17 cellular contexts compared by ENCODE assay signal in genomic region chr6:160804639-160805038, GRCh38.
DNase-seq lines count a peak whose midpoint lies in the region; ATAC-seq, FAIRE-seq and TF ChIP-seq lines count a peak whose summit lies in the region.
"Had no signal": no experiment of that assay in that cellular context is flagged by ENCODE, and none has a peak within 500 bp of the region (broad histone marks: within the 10 kb centered on the region; RNA-seq: fewer than 3 reads in every experiment).

No MANE protein-coding gene starts in this region.

- RAD21 ChIA-PET in GM12878 (lab: Charles Lee; ENCODE audit: unreplicated experiment) = no interaction called here

- POLR2A ChIA-PET in HEK293 (lab: Yijun Ruan, JAX) (no interaction called here), HEK293T (lab: Yijun Ruan, JAX) (no interaction called here), GM12878 (lab: Charles Lee) (no interaction called here)

- no TSS peak for BruUV-seq in GM12878 (replicated peaks; lab: Mats Ljungman, UMichigan)

- TF ChIP-seq CTCF in HEK293 (tag by site-specific recombination; IDR thresholded peaks at IDR 0.05) (no peak), GM12878 (IDR thresholded peaks at IDR 0.05 in 2 of 3, conservative IDR thresholded peaks at IDR 0.05 in 1 of 3; ENCODE audit: control insufficient read depth in 2 of 3, extremely low read depth in 1 of 3, insufficient read depth in 1 of 3, low read depth in 3 of 3, low read length in 3 of 3) (no peak)

- H3K27ac ChIP-seq in HEK293 (ENCODE audit: extremely low read depth, low read depth, low read length) (no peak overlapping the region), GM12878 (ENCODE audit: control insufficient read depth, insufficient read depth) (no peak overlapping the region)

- no peaks in the 10 kb centered on the region for H3K79me2 ChIP-seq in GM12878 (ENCODE audit: control insufficient read depth, insufficient read depth, low read length)

- H3K4me2 ChIP-seq in GM12878 (ENCODE audit: control insufficient read depth, insufficient read depth) = no peak overlapping the region

- no peaks in the 10 kb centered on the region for H4K20me1 ChIP-seq in GM12878 (ENCODE audit: control insufficient read depth, insufficient read depth)

- TF ChIP-seq EP300 in GM12878 (IDR thresholded peaks at IDR 0.05; ENCODE audit: borderline replicate concordance in 1 of 2, control insufficient read depth in 1 of 2, low read depth in 2 of 2, low read length in 2 of 2) = no peak

- no peaks in the 10 kb centered on the region for H3K9me3 ChIP-seq in HEK293 (ENCODE audit: control insufficient read depth, insufficient read depth, low read depth, low read length)
- no peaks in the 10 kb centered on the region; the same call in 2 of the 3 replicates for H3K9me3 ChIP-seq in GM12878 (replicated peaks; ENCODE audit: control insufficient read depth, insufficient read depth, low read length)
- H3K9me3 ChIP-seq: HAP-1 had no signal

- H2AFZ ChIP-seq in GM12878 (ENCODE audit: control insufficient read depth, low read depth, low read length) = no peak overlapping the region

- TF ChIP-seq POLR2A in GM12878 (IDR thresholded peaks at IDR 0.05; ENCODE audit: low read depth, low read length) = no peak

- CTCF ChIA-PET in HEK293 (lab: Yijun Ruan, JAX) (no interaction called here), HEK293T (lab: Yijun Ruan, JAX) (no interaction called here), GM12878 (lab: Yijun Ruan, JAX) (no interaction called here)

- FAIRE-seq in GM12878 (lab: Jason Lieb, UNC) = no peak
- FAIRE-seq: GM12891, GM18507, H54 had no signal

- intact Hi-C loops in GM12878 (cut with micrococcal nuclease; ENCODE audit: unreplicated experiment) = no loop called here

- no peak for TF ChIP-seq RAD21 in GM12878 (IDR thresholded peaks at IDR 0.05; ENCODE audit: insufficient read depth, low read depth, low read length)

- H3K4me3 ChIP-seq in HEK293 (ENCODE audit: low read depth, low read length) = no peak overlapping the region
- no peak overlapping the region for H3K4me3 ChIP-seq in GM12878
- H3K4me3 ChIP-seq: HAP-1 had no signal

- H3K9ac ChIP-seq in GM12878 (ENCODE audit: control insufficient read depth, insufficient read depth, low read length) = no peak overlapping the region

- SMC1A ChIA-PET in GM12878 (lab: Charles Lee; ENCODE audit: uncharacterized antibody, unreplicated experiment) = no interaction called here

- H3K27me3 ChIP-seq in GM12878 (replicated peaks in 1 of 2; ENCODE audit: control insufficient read depth in 2 of 2, insufficient read depth in 2 of 2, low read length in 1 of 2) = no peaks in the 10 kb centered on the region

- DNase-seq in HEK293T (ENCODE audit: extremely low spot score) = no peak
- DNase-seq in GM12878 (ENCODE audit: low read depth, low spot score) = no peak
- DNase-seq in activated T-cell treated with anti-CD3 and anti-CD28 coated beads, Interleukin-2, amount 50 U/mL, for 1 hour = no peak
- DNase-seq in activated CD4-positive, alpha-beta T cell treated with anti-CD3 and anti-CD28 coated beads for 48 hours = no peak
- DNase-seq: C1 segment of cervical spinal cord; CD4-positive, alpha-beta memory T cell; COR-L47; DMS153; EL; GDM1; GOT3 had no signal

- H3K4me1 ChIP-seq in HEK293 (ENCODE audit: control insufficient read depth, insufficient read depth, low read length) (no peaks in the 10 kb centered on the region), GM12878 (ENCODE audit: control insufficient read depth, insufficient read depth, low read length) (no peaks in the 10 kb centered on the region)
- H3K4me1 ChIP-seq: HAP-1 had no signal

- in situ Hi-C loops in GM12878 (cut with MboI) = no loop called here

- 44% methylated on average over 4 of the region's 4 CpGs for WGBS in GM12878 (ENCODE audit: insufficient coverage, insufficient replicate concordance, low lambda C conversion rate, missing lambda C conversion rate)

- ATAC-seq in GM12878 = no peak
- ATAC-seq in GM21825 (IDR thresholded peaks at IDR 0.05; ENCODE audit: unreplicated experiment) = no peak

- H3K36me3 ChIP-seq in HEK293 (ENCODE audit: control insufficient read depth in 2 of 2, insufficient read depth in 1 of 2, low read length in 2 of 2) (no peaks in the 10 kb centered on the region), GM12878 (ENCODE audit: control insufficient read depth in 2 of 2, insufficient read depth in 2 of 2, low read length in 1 of 2) (no peaks in the 10 kb centered on the region)
- H3K36me3 ChIP-seq: HAP-1 had no signal

TF ChIP-seq in HEK293, 187 proteins besides CTCF, POLR2A, EP300 and RAD21 (continues in another document):
- TF ChIP-seq SCRT2 (tag by site-specific recombination; IDR thresholded peaks at IDR 0.05) = no peak
- TF ChIP-seq ZNF549 (tag by site-specific recombination; IDR thresholded peaks at IDR 0.05) = peak; percentile 44; the same call in 1 of the 2 replicates

TF ChIP-seq in HEK293T, 16 proteins besides CTCF, POLR2A, EP300 and RAD21:
- TF ChIP-seq CTBP1 (IDR thresholded peaks at IDR 0.05; ENCODE audit: borderline replicate concordance) = no peak
- TF ChIP-seq PKNOX1 (IDR thresholded peaks at IDR 0.05) = 0 out of 2 replicates have a peak, but pooled peaks have one; percentile 23
TF ChIP-seq in HEK293T: peak in this region for 1.

TF ChIP-seq in GM12878, 131 proteins besides CTCF, POLR2A, EP300 and RAD21:
- TF ChIP-seq JUNB (IDR thresholded peaks at IDR 0.05) (no peak), PKNOX1 (IDR thresholded peaks at IDR 0.05) (peak; percentile 57; the same call in 1 of the 2 replicates), RAD51 (IDR thresholded peaks at IDR 0.05) (peak; percentile 73; the same call in 1 of the 2 replicates)
